ENCODE assay signal across 32 cellular contexts in genomic region chr3:58596828-58597518, GRCh38. TPM values are rescaled to one million over a fixed set of nuclear protein-coding genes. Genes with fewer than 3 reads are reported as not detected.
"Had no signal": no experiment of that assay in that cellular context is flagged by ENCODE, and none has a peak within 500 bp of the region (broad histone marks: within the 10 kb centered on the region; RNA-seq: fewer than 3 reads in every experiment).

No MANE protein-coding gene starts in this region.

- H3K4me2 ChIP-seq: neural progenitor cell, smooth muscle cell had no signal

- H3K4me3 ChIP-seq: neural progenitor cell, ovary, psoas muscle, skin epidermis, smooth muscle cell, spleen, suprapubic skin, testis, tibial artery, transverse colon, upper lobe of right lung, uterus had no signal

- DNase-seq: natural killer cell; occipital lobe; ovary; posterior cingulate gyrus; psoas muscle; right cardiac atrium; spleen; stimulated activated CD4-positive, alpha-beta T cell treated with anti-CD3 and anti-CD28 coated beads, Interleukin-12 subunit alpha, Interleukin-12 subunit beta, amount 100 ng/mL, for 4 hours; stimulated activated CD4-positive, alpha-beta T cell treated with anti-CD3 and anti-CD28 coated beads, Interleukin-1b, Interleukin-23, amount 100 ng/mL, for 48 hours; stimulated activated CD4-positive, alpha-beta T cell treated with anti-CD3 and anti-CD28 coated beads, Interleukin-4, amount 100 ng/mL, for 1 hour; stimulated activated CD4-positive, alpha-beta T cell treated with anti-CD3 and anti-CD28 coated beads, Interleukin-4, amount 100 ng/mL, for 4 hours; stimulated activated CD8-positive, alpha-beta memory T cell treated with anti-CD3 and anti-CD28 coated beads, Interleukin-4, amount 100 ng/mL, for 48 hours; stimulated activated naive CD4-positive, alpha-beta T cell; stimulated activated naive CD8-positive, alpha-beta T cell treated with anti-CD3 and anti-CD28 coated beads, Interleukin-15, amount 100 ng/mL, for 72 hours; stimulated activated naive CD8-positive, alpha-beta T cell treated with anti-CD3 and anti-CD28 coated beads, Interleukin-15, Interleukin-2, amounts not matched to agents 100 U/mL and 50 U/mL, for 24 hours; substantia nigra; testis; tibial artery; transverse colon; upper lobe of right lung; uterus had no signal

- H3K27me3 ChIP-seq: neural progenitor cell, ovary, spleen, suprapubic skin, testis, tibial artery, upper lobe of right lung, uterus had no signal

- H3K36me3 ChIP-seq: neural progenitor cell, ovary, spleen, suprapubic skin, tibial artery, transverse colon, upper lobe of right lung, uterus had no signal

- H3K4me1 ChIP-seq: parathyroid adenoma, psoas muscle, spleen, suprapubic skin, testis, tibial artery, transverse colon, upper lobe of right lung, uterus had no signal

- H3K27ac ChIP-seq: neural progenitor cell, ovary, parathyroid adenoma, psoas muscle, skin epidermis, spleen, suprapubic skin, testis, tibial artery, transverse colon, upper lobe of right lung, uterus had no signal

- H3K27ac Mint-ChIP-seq: natural killer cell; nephron; progenitor cell of endocrine pancreas; stimulated activated memory B cell treated with anti-CD40 and anti-IgM and Interleukin-4, amounts not matched to agents 10 μg/mL and 1 μg/mL and 100 μg/mL, for 72 hours; stimulated activated naive CD8-positive, alpha-beta T cell treated with anti-CD3 and anti-CD28 coated beads, Interleukin-15, amount 100 ng/mL, for 72 hours; type B pancreatic cell had no signal

- H3K9me3 Mint-ChIP-seq: natural killer cell; nephron; neural progenitor cell; stimulated activated memory B cell treated with anti-CD40 and anti-IgM and Interleukin-4, amounts not matched to agents 10 μg/mL and 1 μg/mL and 100 μg/mL, for 72 hours; stimulated activated naive CD8-positive, alpha-beta T cell treated with anti-CD3 and anti-CD28 coated beads, Interleukin-15, amount 100 ng/mL, for 72 hours; type B pancreatic cell had no signal

- H2AFZ ChIP-seq: neural progenitor cell, parathyroid adenoma had no signal

- H3K4me1 Mint-ChIP-seq: natural killer cell; nephron; stimulated activated memory B cell treated with anti-CD40 and anti-IgM and Interleukin-4, amounts not matched to agents 10 μg/mL and 1 μg/mL and 100 μg/mL, for 72 hours had no signal

- H3K79me2 ChIP-seq: parathyroid adenoma had no signal

- H3K9me3 ChIP-seq: ovary, psoas muscle, spleen, suprapubic skin, testis, tibial artery, transverse colon, upper lobe of right lung, uterus had no signal

- H3K36me3 Mint-ChIP-seq: natural killer cell; neural progenitor cell; stimulated activated memory B cell treated with anti-CD40 and anti-IgM and Interleukin-4, amounts not matched to agents 10 μg/mL and 1 μg/mL and 100 μg/mL, for 72 hours; type B pancreatic cell had no signal

- H3K4me3 Mint-ChIP-seq: natural killer cell; nephron; neural progenitor cell; stimulated activated memory B cell treated with anti-CD40 and anti-IgM and Interleukin-4, amounts not matched to agents 10 μg/mL and 1 μg/mL and 100 μg/mL, for 72 hours; stimulated activated naive CD8-positive, alpha-beta T cell treated with anti-CD3 and anti-CD28 coated beads, Interleukin-15, amount 100 ng/mL, for 72 hours; type B pancreatic cell had no signal

- H3K9ac ChIP-seq: neural progenitor cell, parathyroid adenoma had no signal

- H3K27me3 Mint-ChIP-seq: type B pancreatic cell had no signal

- ATAC-seq: natural killer cell; psoas muscle; right cardiac atrium; stimulated activated memory B cell treated with anti-CD40 and anti-IgM and Interleukin-4, amounts not matched to agents 10 μg/mL and 1 μg/mL and 100 μg/mL, for 72 hours; stimulated activated naive CD8-positive, alpha-beta T cell treated with anti-CD3 and anti-CD28 coated beads, Interleukin-15, amount 100 ng/mL, for 72 hours; stimulated activated naive CD8-positive, alpha-beta T cell treated with anti-CD3 and anti-CD28 coated beads, Interleukin-15, Interleukin-2, amounts not matched to agents 100 U/mL and 50 U/mL, for 24 hours; upper lobe of right lung had no signal

RNA-seq across cellular contexts. Expression of gene FAM107A, which starts 19.8 kb away (rescaled TPM):
- total RNA-seq: natural killer cell, osteoblast, progenitor cell of endocrine pancreas, smooth muscle cell had no signal
- polyA plus RNA-seq: smooth muscle cell had no signal

RNA-seq across cellular contexts. Expression of gene ACOX2, which starts 60.0 kb away (rescaled TPM):
- total RNA-seq: natural killer cell had no signal
- polyA plus RNA-seq: neural cell had no signal
